ENCODE assay signal across 3 cellular contexts in genomic region chr1:15389828-15390227, GRCh38. TPM values are rescaled to one million over a fixed set of nuclear protein-coding genes. Genes with fewer than 3 reads are reported as not detected.
"Had no signal": no experiment of that assay in that cellular context is flagged by ENCODE, and none has a peak within 500 bp of the region (broad histone marks: within the 10 kb centered on the region; RNA-seq: fewer than 3 reads in every experiment).

No MANE protein-coding gene starts in this region.

RNA-seq across cellular contexts. Expression of gene CTRC, which starts 48.4 kb away (rescaled TPM):
- total RNA-seq: LHCN-M2, MCF 10A, NCI-H460 had no signal
